ENCODE assay signal across 8 cellular contexts in the genomic region with DNA sequence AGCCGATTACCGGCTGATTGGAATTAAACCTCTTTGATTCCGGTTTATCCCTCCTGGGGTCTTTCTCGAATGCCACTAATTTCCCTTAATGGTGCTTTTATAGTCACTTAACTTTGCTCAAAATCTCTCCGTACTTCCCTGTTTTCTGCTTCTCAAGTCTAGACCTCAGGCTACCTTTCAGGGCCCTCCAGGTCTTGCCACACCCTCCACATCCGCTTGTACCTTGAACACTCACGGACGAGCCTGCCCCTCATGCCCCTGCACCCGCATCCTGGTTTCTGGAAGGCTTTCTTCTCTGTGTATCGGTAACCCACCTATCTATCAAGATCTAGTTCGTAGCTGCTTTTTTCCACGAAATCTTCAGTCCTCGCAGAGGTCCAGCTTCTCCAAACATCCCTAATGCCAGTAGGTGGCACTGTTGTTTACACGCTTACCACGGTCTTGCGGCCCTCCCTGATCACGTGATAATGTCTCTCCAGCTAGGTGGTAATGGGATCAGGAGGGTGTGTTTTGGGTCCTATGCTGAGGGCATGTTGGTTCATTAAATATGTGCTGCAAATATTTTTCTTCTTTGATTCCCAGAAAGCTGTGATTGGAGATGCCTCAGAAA. TPM values are rescaled to one million over a fixed set of nuclear protein-coding genes. Genes with fewer than 3 reads are reported as not detected.
A peak's percentile ranks its signal among the peaks of the same experiment; 100 is the strongest.
DNase-seq lines count a peak whose midpoint lies in the region; ATAC-seq and TF ChIP-seq lines count a peak whose summit lies in the region.

No MANE protein-coding gene starts in this region.

- H3K27ac Mint-ChIP-seq in activated naive CD8-positive, alpha-beta T cell treated with anti-CD3 and anti-CD28 coated beads, Interleukin-2, amount 50 U/mL, for 24 hours: no peak overlapping the region

- WGBS in smooth muscle cell (ENCODE audit: low lambda C conversion rate): 46% methylated on average over 17 of the region's 17 CpGs

- intact Hi-C loops in left ventricle myocardium superior (cut with micrococcal nuclease): no loop called here

- H3K4me1 Mint-ChIP-seq in activated naive CD8-positive, alpha-beta T cell treated with anti-CD3 and anti-CD28 coated beads, Interleukin-2, amount 50 U/mL, for 24 hours: peaks cover 4% of the 10 kb centered on the region

- no peak overlapping the region for H3K9ac ChIP-seq in OCI-LY1 (ENCODE audit: low read length)
- no peak overlapping the region for H3K9ac ChIP-seq in smooth muscle cell (ENCODE audit: low read depth)

- peaks cover 41% of the 10 kb centered on the region for H3K27me3 Mint-ChIP-seq in activated naive CD8-positive, alpha-beta T cell treated with anti-CD3 and anti-CD28 coated beads, Interleukin-2, amount 50 U/mL, for 24 hours

- ATAC-seq in activated naive CD8-positive, alpha-beta T cell treated with anti-CD3 and anti-CD28 coated beads, Interleukin-2, amount 50 U/mL, for 24 hours: peak; percentile 72
- ATAC-seq in left ventricle myocardium superior: peak; percentile 81

- H3F3A ChIP-seq in OCI-LY1 (ENCODE audit: insufficient read depth, low read length) (no peaks in the 10 kb centered on the region), smooth muscle cell (ENCODE audit: low read depth) (peaks cover 4% of the 10 kb centered on the region)

- no peaks in the 10 kb centered on the region for H3K9me3 ChIP-seq in OCI-LY1 (ENCODE audit: low read length)
- no peaks in the 10 kb centered on the region for H3K9me3 ChIP-seq in smooth muscle cell (replicated peaks; ENCODE audit: low read depth)

- H3K27ac ChIP-seq in OCI-LY1 (ENCODE audit: low read depth, low read length, poor library complexity, severe bottlenecking) (no peak overlapping the region), smooth muscle cell (ENCODE audit: low read depth) (no peak overlapping the region)

- H3K4me1 ChIP-seq in OCI-LY1 (ENCODE audit: insufficient read depth, low read length, severe bottlenecking) (no peaks in the 10 kb centered on the region), smooth muscle cell (ENCODE audit: low read depth) (peaks cover 3% of the 10 kb centered on the region)

- TF ChIP-seq CTCF in AG09319 (IDR thresholded peaks at IDR 0.05; ENCODE audit: low read depth, low read length) (peak; percentile 51), GM13977 (IDR thresholded peaks at IDR 0.05; ENCODE audit: extremely low read depth, insufficient read depth, missing control alignments) (peak; percentile 72), OCI-LY1 (IDR thresholded peaks at IDR 0.05; ENCODE audit: low read length) (peak; percentile 86), smooth muscle cell (IDR thresholded peaks at IDR 0.05; ENCODE audit: borderline replicate concordance, insufficient read depth, poor library complexity, severe bottlenecking) (peak; percentile 46)

- H3K36me3 Mint-ChIP-seq in activated naive CD8-positive, alpha-beta T cell treated with anti-CD3 and anti-CD28 coated beads, Interleukin-2, amount 50 U/mL, for 24 hours (ENCODE audit: low read depth): no peaks in the 10 kb centered on the region

- DNase-seq in AG09319 (ENCODE audit: extremely low read depth, low read depth): no peak
- DNase-seq in GM13977 (ENCODE audit: low spot score): peak; percentile 85
- DNase-seq in activated naive CD8-positive, alpha-beta T cell treated with anti-CD3 and anti-CD28 coated beads, Interleukin-2, amount 50 U/mL, for 24 hours: peak; percentile 40
- DNase-seq in left ventricle myocardium superior: no peak
- no peak for DNase-seq in smooth muscle cell (lab: John Stamatoyannopoulos, UW; ENCODE audit: unreplicated experiment)
- no peak for DNase-seq in HPDE6-E6E7 (ENCODE audit: extremely low spot score)

- no peaks in the 10 kb centered on the region for H3K36me3 ChIP-seq in OCI-LY1 (ENCODE audit: insufficient read depth, low read length)
- no peaks in the 10 kb centered on the region for H3K36me3 ChIP-seq in smooth muscle cell (ENCODE audit: low read depth)

- H3K4me3 ChIP-seq in OCI-LY1 (ENCODE audit: low read depth, low read length, poor library complexity, severe bottlenecking) (no peak overlapping the region), smooth muscle cell (no peak overlapping the region)

- no peaks in the 10 kb centered on the region for H3K9me3 Mint-ChIP-seq in activated naive CD8-positive, alpha-beta T cell treated with anti-CD3 and anti-CD28 coated beads, Interleukin-2, amount 50 U/mL, for 24 hours

- TF ChIP-seq RAD21 in Ishikawa (IDR thresholded peaks at IDR 0.05; ENCODE audit: low read depth): peak; percentile 72

- no peak overlapping the region for H3K4me3 Mint-ChIP-seq in activated naive CD8-positive, alpha-beta T cell treated with anti-CD3 and anti-CD28 coated beads, Interleukin-2, amount 50 U/mL, for 24 hours

- H3K27me3 ChIP-seq in OCI-LY1 (ENCODE audit: insufficient read depth, low read length) (peaks cover 4% of the 10 kb centered on the region; the same call in 1 of the 2 replicates), smooth muscle cell (ENCODE audit: low read depth) (no peaks in the 10 kb centered on the region)

- H2AFZ ChIP-seq in OCI-LY1 (ENCODE audit: low read length) (no peak overlapping the region), smooth muscle cell (ENCODE audit: low read depth) (no peak overlapping the region)

- no peaks in the 10 kb centered on the region for H3K79me2 ChIP-seq in OCI-LY1 (ENCODE audit: insufficient read depth, low read length)
- no peaks in the 10 kb centered on the region for H3K79me2 ChIP-seq in smooth muscle cell (ENCODE audit: low read depth)

- TF ChIP-seq EP300 in Ishikawa (IDR thresholded peaks at IDR 0.05; ENCODE audit: borderline replicate concordance): no peak

- in situ Hi-C loops in GM13977 (cut with MboI; ENCODE audit: low pct_unique_long_range_greater_than_20kb, low sequenced_read_pairs, unreplicated experiment): no loop called here

- H3K4me2 ChIP-seq in OCI-LY1 (ENCODE audit: low read length): no peak overlapping the region
- H3K4me2 ChIP-seq in smooth muscle cell: no peak overlapping the region

- no peaks in the 10 kb centered on the region for H3K9me2 ChIP-seq in OCI-LY1 (ENCODE audit: low read depth, low read length)

- H4K20me1 ChIP-seq in OCI-LY1 (ENCODE audit: insufficient read depth, low read length) (no peaks in the 10 kb centered on the region), smooth muscle cell (ENCODE audit: low read depth) (no peaks in the 10 kb centered on the region)

TF ChIP-seq in Ishikawa, 13 proteins besides CTCF, POLR2A, EP300 and RAD21:
- TF ChIP-seq, protein P1, sequence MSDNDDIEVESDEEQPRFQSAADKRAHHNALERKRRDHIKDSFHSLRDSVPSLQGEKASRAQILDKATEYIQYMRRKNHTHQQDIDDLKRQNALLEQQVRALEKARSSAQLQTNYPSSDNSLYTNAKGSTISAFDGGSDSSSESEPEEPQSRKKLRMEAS (IDR thresholded peaks at IDR 0.05): peak; percentile 32; the same call in 1 of the 2 replicates
- TF ChIP-seq TAF1 (IDR thresholded peaks at IDR 0.05; ENCODE audit: low read depth) (no peak), CEBPB (IDR thresholded peaks at IDR 0.05) (no peak)
- TF ChIP-seq, protein P2, sequence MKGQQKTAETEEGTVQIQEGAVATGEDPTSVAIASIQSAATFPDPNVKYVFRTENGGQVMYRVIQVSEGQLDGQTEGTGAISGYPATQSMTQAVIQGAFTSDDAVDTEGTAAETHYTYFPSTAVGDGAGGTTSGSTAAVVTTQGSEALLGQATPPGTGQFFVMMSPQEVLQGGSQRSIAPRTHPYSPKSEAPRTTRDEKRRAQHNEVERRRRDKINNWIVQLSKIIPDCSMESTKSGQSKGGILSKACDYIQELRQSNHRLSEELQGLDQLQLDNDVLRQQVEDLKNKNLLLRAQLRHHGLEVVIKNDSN (IDR thresholded peaks at IDR 0.05): peak; percentile 93

RNA-seq across cellular contexts. Expression of a gene that starts 13.8 kb away (rescaled TPM):
- total RNA-seq in left ventricle myocardium superior: not detected
- 0.67 and 0.72 TPM in 2 replicates for total RNA-seq in smooth muscle cell
- polyA plus RNA-seq in smooth muscle cell: 0.63 TPM in 1 of 2 replicates, not detected in the other

Comparison
In these comparisons a context has a peak if more than half of its experiments do, and no peak if none do; other contexts are left out.
1. DNase-seq: peak in GM13977 (single experiment) and activated naive CD8-positive, alpha-beta T cell treated with anti-CD3 and anti-CD28 coated beads, Interleukin-2, amount 50 U/mL, for 24 hours (single experiment); none in AG09319 (single experiment), left ventricle myocardium superior (single experiment), smooth muscle cell (single experiment) and HPDE6-E6E7 (single experiment).
2. Peak in every context shown above with its lines, with median percentiles within 50 percentile points of each other: CTCF ChIP-seq.